Comparison of ENCODE assay signal across 12 cellular contexts in genomic region chr13:97107815-97108534, GRCh38.
"Had no signal": no experiment of that assay in that cellular context is flagged by ENCODE, and none has a peak within 500 bp of the region (broad histone marks: within the 10 kb centered on the region; RNA-seq: fewer than 3 reads in every experiment).

No MANE protein-coding gene starts in this region.

- H3K4me3 ChIP-seq: gastrocnemius medialis, SJCRH30, skin epidermis, tibial nerve had no signal

- ATAC-seq: activated CD8-positive, alpha-beta T cell treated with anti-CD3 and anti-CD28 coated beads for 36 hours; gastrocnemius medialis; stimulated activated effector memory CD8-positive, alpha-beta T cell treated with anti-CD3 and anti-CD28 coated beads, Interleukin-12 subunit alpha, Interleukin-12 subunit beta, amount 100 ng/mL, for 72 hours; T-cell had no signal

- H3K9me3 ChIP-seq: gastrocnemius medialis, SJCRH30, tibial nerve had no signal

- H3K27ac ChIP-seq: gastrocnemius medialis, SJCRH30, skin epidermis, tibial nerve, VCaP had no signal

- H3K27me3 ChIP-seq: gastrocnemius medialis, SJCRH30, tibial nerve had no signal

- H3K36me3 ChIP-seq: gastrocnemius medialis, SJCRH30, tibial nerve had no signal

- DNase-seq: activated CD8-positive, alpha-beta memory T cell treated with anti-CD3 and anti-CD28 coated beads, Interleukin-2, amount 50 U/mL, for 48 hours; activated CD8-positive, alpha-beta T cell treated with anti-CD3 and anti-CD28 coated beads for 36 hours; activated naive CD4-positive, alpha-beta T cell; gastrocnemius medialis; kidney glomerular epithelial cell; SJCRH30; T-cell; T1000 had no signal
